ENCODE assay signal across 10 cellular contexts in genomic region chr2:85854166-85854509, GRCh38. TPM values are rescaled to one million over a fixed set of nuclear protein-coding genes. Genes with fewer than 3 reads are reported as not detected.
DNase-seq lines count a peak whose midpoint lies in the region; ATAC-seq and TF ChIP-seq lines count a peak whose summit lies in the region.
"Had no signal": no experiment of that assay in that cellular context is flagged by ENCODE, and none has a peak within 500 bp of the region (broad histone marks: within the 10 kb centered on the region; RNA-seq: fewer than 3 reads in every experiment).

No MANE protein-coding gene starts in this region.

- no peak overlapping the region for H3K4me3 ChIP-seq in parathyroid adenoma (ENCODE audit: low read depth, low read length)
- H3K4me3 ChIP-seq: SJSA1 had no signal

- ATAC-seq in GM18511 (IDR thresholded peaks at IDR 0.05; ENCODE audit: unreplicated experiment) (peak; percentile 25), HG02759 (IDR thresholded peaks at IDR 0.05; ENCODE audit: unreplicated experiment) (peak; percentile 25)
- peak; percentile 15 for ATAC-seq in activated T-helper 17 cell treated with anti-CD3 and anti-CD28 coated beads, Interleukin-2, amount 50 U/mL, for 72 hours (replicated peaks)

- no peaks in the 10 kb centered on the region for H3K79me2 ChIP-seq in parathyroid adenoma

- H3K27ac ChIP-seq in parathyroid adenoma = peak overlapping the region; percentile 42
- H3K27ac ChIP-seq: SJSA1 had no signal

- no peak overlapping the region for H3K9ac ChIP-seq in parathyroid adenoma

- H3K4me2 ChIP-seq in parathyroid adenoma (ENCODE audit: low read length) = no peak overlapping the region

- peaks cover 53% of the 10 kb centered on the region for H3K4me1 Mint-ChIP-seq in activated T-helper 17 cell treated with anti-CD3 and anti-CD28 coated beads, Interleukin-2, amount 50 U/mL, for 72 hours

- TF ChIP-seq CTCF in parathyroid adenoma (IDR thresholded peaks at IDR 0.05) = no peak

- no peak overlapping the region for H2AFZ ChIP-seq in parathyroid adenoma

- peaks cover 5% of the 10 kb centered on the region for H3K9me3 Mint-ChIP-seq in activated T-helper 17 cell treated with anti-CD3 and anti-CD28 coated beads, Interleukin-2, amount 50 U/mL, for 72 hours

- H3K36me3 Mint-ChIP-seq in activated T-helper 17 cell treated with anti-CD3 and anti-CD28 coated beads, Interleukin-2, amount 50 U/mL, for 72 hours (ENCODE audit: low read depth) = peaks cover 10% of the 10 kb centered on the region

- in situ Hi-C loops in G401 (cut with HindIII; ENCODE audit: low sequenced_read_pairs) = no loop called here

- H3K27me3 ChIP-seq in parathyroid adenoma (ENCODE audit: control insufficient read depth, insufficient read depth, low read length) = no peaks in the 10 kb centered on the region
- H3K27me3 ChIP-seq: SJSA1 had no signal

- H3K4me1 ChIP-seq in parathyroid adenoma = no peaks in the 10 kb centered on the region

- peak overlapping the region; percentile 93 for H3K4me3 Mint-ChIP-seq in activated T-helper 17 cell treated with anti-CD3 and anti-CD28 coated beads, Interleukin-2, amount 50 U/mL, for 72 hours

- H3K27ac Mint-ChIP-seq in activated T-helper 17 cell treated with anti-CD3 and anti-CD28 coated beads, Interleukin-2, amount 50 U/mL, for 72 hours = peak overlapping the region; percentile 87

- DNase-seq in NCI-H2196 treated with DMSO at 0.1 percent for 48 hours (lab: John Stamatoyannopoulos, UW; ENCODE audit: unreplicated experiment) (no peak), NCI-H2171 (lab: John Stamatoyannopoulos, UW) (no peak), G401 (ENCODE audit: low spot score) (no peak)
- DNase-seq in activated CD4-positive, CD25-positive, alpha-beta regulatory T cell treated with anti-CD3 and anti-CD28 coated beads, Interleukin-2, amount 50 U/mL, for 72 hours = no peak
- DNase-seq: left cardiac atrium had no signal

- no peaks in the 10 kb centered on the region for H3K27me3 Mint-ChIP-seq in activated T-helper 17 cell treated with anti-CD3 and anti-CD28 coated beads, Interleukin-2, amount 50 U/mL, for 72 hours

- H3K9me3 ChIP-seq in parathyroid adenoma (ENCODE audit: control insufficient read depth, low read length) = no peaks in the 10 kb centered on the region
- H3K9me3 ChIP-seq: SJSA1 had no signal

- H3K36me3 ChIP-seq in parathyroid adenoma (ENCODE audit: control insufficient read depth, insufficient read depth, low read length) = no peaks in the 10 kb centered on the region

RNA-seq across cellular contexts. Expression of gene ST3GAL5, which starts 34.7 kb away (rescaled TPM):
- 10 to 100 TPM in 1 of 2 donors, 1 to 10 TPM in 1; 7.6 to 13.7 TPM for total RNA-seq in activated T-helper 17 cell treated with anti-CD3 and anti-CD28 coated beads, Interleukin-2, amount 50 U/mL, for 72 hours
- total RNA-seq in G401 (2014; rRNA removed; shearing (Covaris generic)) = 99.2 and 118 TPM in 2 replicates
